In genomic region chr18:74476154-74476553, GRCh38 we compare ENCODE assay signal across 9 cellular contexts. TPM values are rescaled to one million over a fixed set of nuclear protein-coding genes. Genes with fewer than 3 reads are reported as not detected.
DNase-seq lines count a peak whose midpoint lies in the region; ATAC-seq and TF ChIP-seq lines count a peak whose summit lies in the region.
"Had no signal": no experiment of that assay in that cellular context is flagged by ENCODE, and none has a peak within 500 bp of the region (broad histone marks: within the 10 kb centered on the region; RNA-seq: fewer than 3 reads in every experiment).

No MANE protein-coding gene starts in this region.

- DNase-seq in Right ventricle myocardium inferior (ENCODE audit: missing footprints), result no peak
- no peak for DNase-seq in cardiac septum (ENCODE audit: low spot score)
- DNase-seq in hepatic stellate cell (ENCODE audit: low spot score), result peak; percentile 58
- no peak for DNase-seq in AML-193 (lab: John Stamatoyannopoulos, UW)
- DNase-seq in lower leg skin (ENCODE audit: low spot score in 2 of 2), result no peak

- ATAC-seq in Right ventricle myocardium inferior (peak; percentile 58), GM19463 (IDR thresholded peaks at IDR 0.05; ENCODE audit: unreplicated experiment) (no peak), GM19035 (IDR thresholded peaks at IDR 0.05; ENCODE audit: unreplicated experiment) (no peak)

- H3K4me3 ChIP-seq in WI38 (ENCODE audit: low read depth, low read length) (no peak overlapping the region), lower leg skin (ENCODE audit: low read depth, poor library complexity, severe bottlenecking) (no peak overlapping the region)

- intact Hi-C loops in Right ventricle myocardium inferior (cut with DNase I) (loop anchor here (2.0 kb wide), 1 partner anchor 123 kb away; no protein-coding TSS in a partner anchor), cardiac septum (cut with DNase I) (loop anchor here (1.0 kb wide), 1 partner anchor 123 kb away; no protein-coding TSS in a partner anchor), lower leg skin (cut with DNase I; ENCODE audit: low total_unique reads) (no loop called here)

- TF ChIP-seq POLR2A in lower leg skin (IDR thresholded peaks at IDR 0.05), result no peak

- TF ChIP-seq CTCF in WI38 (IDR thresholded peaks at IDR 0.05; ENCODE audit: low read depth, low read length) (peak; percentile 80), lower leg skin (IDR thresholded peaks at IDR 0.05) (no peak)

- 30 to 38% methylated on average over 6 of the region's 6 CpGs for WGBS in lower leg skin, 2 donors

RNA-seq across cellular contexts. Expression of gene DIPK1C, which starts 19.0 kb away (rescaled TPM):
- 4.6 TPM for total RNA-seq in Right ventricle myocardium inferior
- total RNA-seq in cardiac septum, result 5.9 TPM
- 1 to 10 TPM in 2 of 4 donors, under 1 TPM in 2; 0.25 to 5.4 (median 2.9) TPM for total RNA-seq in lower leg skin
- total RNA-seq: renal cortical epithelial cell had no signal

RNA-seq across cellular contexts. Expression of gene CNDP2, which starts 20.0 kb away (rescaled TPM):
- total RNA-seq in Right ventricle myocardium inferior, result 66.4 TPM
- total RNA-seq in cardiac septum, result 65.7 TPM
- 10 to 100 TPM; 56.0 to 78.2 (median 73.0) TPM for total RNA-seq in lower leg skin

RNA-seq across cellular contexts. Expression of gene CNDP1, which starts 58.1 kb away (rescaled TPM):
- total RNA-seq in Right ventricle myocardium inferior (not detected), cardiac septum (not detected), lower leg skin (1 to 10 TPM in 1 of 4 donors, under 1 TPM in 1, not detected in 2; 0.08 to 2.4 TPM)
